Comparison of ENCODE assay signal across 7 cellular contexts in the genomic region with DNA sequence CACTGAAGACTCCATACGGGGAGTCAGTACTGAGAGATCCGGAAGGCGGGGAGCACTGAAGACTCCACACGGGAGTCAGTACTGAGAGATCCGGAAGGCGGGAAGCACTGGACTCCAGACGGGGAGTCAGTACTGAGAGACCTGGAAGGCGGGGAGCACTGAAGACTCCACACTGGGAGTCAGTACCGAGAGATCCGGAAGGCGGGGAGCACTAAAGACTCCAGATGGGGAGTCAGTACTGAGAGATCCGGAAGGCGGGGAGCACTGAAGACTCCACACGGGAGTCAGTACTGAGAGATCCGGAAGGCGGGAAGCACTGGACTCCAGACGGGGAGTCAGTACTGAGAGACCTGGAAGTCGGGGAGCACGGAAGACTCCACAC.
A peak's percentile ranks its signal among the peaks of the same experiment; 100 is the strongest.
DNase-seq lines count a peak whose midpoint lies in the region; ATAC-seq and TF ChIP-seq lines count a peak whose summit lies in the region.
"Not testable (repeated sequence)": the region's sequence is repeated elsewhere in the genome, so short reads cannot be mapped to it uniquely, and the experiment has no call there.

No MANE protein-coding gene starts in this region.

- BruUV-seq in Calu3 (replicated peaks; lab: Mats Ljungman, UMichigan): not testable (repeated sequence)

- peaks cover 38% of the 10 kb centered on the region for H3K27me3 Mint-ChIP-seq in Calu3 (ENCODE audit: unreplicated experiment)
- H3K27me3 Mint-ChIP-seq in activated CD8-positive, alpha-beta T cell treated with anti-CD3 and anti-CD28 coated beads, Interleukin-2, amount 10 ng/mL, durations not matched to agents 7 days and 5 days (ENCODE audit: low read depth); activated naive CD4-positive, alpha-beta T cell treated with anti-CD3 and anti-CD28 coated beads, Interleukin-2, amount 50 U/mL, for 24 hours: not testable (repeated sequence)

- peaks cover 15% of the 10 kb centered on the region for H3K9me3 Mint-ChIP-seq in Calu3 (ENCODE audit: low read depth, unreplicated experiment)
- H3K9me3 Mint-ChIP-seq in activated CD8-positive, alpha-beta T cell treated with anti-CD3 and anti-CD28 coated beads, Interleukin-2, amount 10 ng/mL, durations not matched to agents 7 days and 5 days (ENCODE audit: insufficient read depth); activated naive CD4-positive, alpha-beta T cell treated with anti-CD3 and anti-CD28 coated beads, Interleukin-2, amount 50 U/mL, for 24 hours: not testable (repeated sequence)

- H3K27ac Mint-ChIP-seq in Calu3 (ENCODE audit: unreplicated experiment): peak overlapping the region; percentile 83
- not testable (repeated sequence) for H3K27ac Mint-ChIP-seq in activated CD8-positive, alpha-beta T cell treated with anti-CD3 and anti-CD28 coated beads, Interleukin-2, amount 10 ng/mL, durations not matched to agents 7 days and 5 days
- H3K27ac Mint-ChIP-seq in activated naive CD4-positive, alpha-beta T cell treated with anti-CD3 and anti-CD28 coated beads, Interleukin-2, amount 50 U/mL, for 24 hours: peak overlapping the region; percentile 5

- H3K4me3 Mint-ChIP-seq in Calu3 (ENCODE audit: low read depth, unreplicated experiment): peak overlapping the region; percentile 13
- H3K4me3 Mint-ChIP-seq in activated CD8-positive, alpha-beta T cell treated with anti-CD3 and anti-CD28 coated beads, Interleukin-2, amount 10 ng/mL, durations not matched to agents 7 days and 5 days; activated naive CD4-positive, alpha-beta T cell treated with anti-CD3 and anti-CD28 coated beads, Interleukin-2, amount 50 U/mL, for 24 hours: not testable (repeated sequence)

- intact Hi-C loops in Calu3 (cut with micrococcal nuclease; ENCODE audit: unreplicated experiment); posterior vena cava (cut with DNase I): not testable (repeated sequence)

- H3K4me1 Mint-ChIP-seq in Calu3 (ENCODE audit: low read depth, unreplicated experiment); activated CD8-positive, alpha-beta T cell treated with anti-CD3 and anti-CD28 coated beads, Interleukin-2, amount 10 ng/mL, durations not matched to agents 7 days and 5 days (ENCODE audit: low read depth); activated naive CD4-positive, alpha-beta T cell treated with anti-CD3 and anti-CD28 coated beads, Interleukin-2, amount 50 U/mL, for 24 hours: not testable (repeated sequence)

- TF ChIP-seq CTCF in Calu3 (IDR thresholded peaks at IDR 0.05; ENCODE audit: unreplicated experiment): not testable (repeated sequence)

- POLR2A ChIA-PET in activated CD8-positive, alpha-beta T cell treated with anti-CD3 and anti-CD28 coated beads, Interleukin-2, amount 10 ng/mL, durations not matched to agents 7 days and 5 days (lab: Charles Lee): not testable (repeated sequence)

- not testable (repeated sequence) for DNase-seq in Calu3
- DNase-seq in activated CD8-positive, alpha-beta T cell treated with anti-CD3 and anti-CD28 coated beads, Interleukin-2, amount 10 ng/mL, durations not matched to agents 7 days and 5 days: peak; percentile 11
- peak; percentile 20 for DNase-seq in ecto neural progenitor cell (ENCODE audit: low spot score)
- DNase-seq in mesenteric fat pad (ENCODE audit: low spot score): peak; percentile 53
- DNase-seq in posterior vena cava (ENCODE audit: low spot score): peak; percentile 36
- DNase-seq in ureter (ENCODE audit: low spot score): peak; percentile 18

- CTCF ChIA-PET in Calu3 (lab: Charles Lee); activated CD8-positive, alpha-beta T cell treated with anti-CD3 and anti-CD28 coated beads, Interleukin-2, amount 10 ng/mL, durations not matched to agents 7 days and 5 days (lab: Charles Lee): not testable (repeated sequence)

- not testable (repeated sequence) for ATAC-seq in activated CD8-positive, alpha-beta T cell treated with anti-CD3 and anti-CD28 coated beads, Interleukin-2, amount 10 ng/mL, durations not matched to agents 7 days and 5 days

- not testable (repeated sequence) for H3K36me3 Mint-ChIP-seq in Calu3 (ENCODE audit: insufficient read depth, unreplicated experiment); activated CD8-positive, alpha-beta T cell treated with anti-CD3 and anti-CD28 coated beads, Interleukin-2, amount 10 ng/mL, durations not matched to agents 7 days and 5 days (ENCODE audit: low read depth); activated naive CD4-positive, alpha-beta T cell treated with anti-CD3 and anti-CD28 coated beads, Interleukin-2, amount 50 U/mL, for 24 hours
